Comparison of ENCODE assay signal across 8 cellular contexts in genomic region chr9:83620841-83621636, GRCh38. TPM values are rescaled to one million over a fixed set of nuclear protein-coding genes. Genes with fewer than 3 reads are reported as not detected.
DNase-seq lines count a peak whose midpoint lies in the region; ATAC-seq, FAIRE-seq and TF ChIP-seq lines count a peak whose summit lies in the region.

No MANE protein-coding gene starts in this region.

- peak; percentile 79 for TF ChIP-seq CTCF in AG09309 (IDR thresholded peaks at IDR 0.05; ENCODE audit: control insufficient read depth, insufficient read depth, low read depth, low read length, missing control alignments)
- peak; percentile 62 for TF ChIP-seq CTCF in WI38 (IDR thresholded peaks at IDR 0.05; ENCODE audit: low read depth, low read length)
- TF ChIP-seq CTCF in thyroid gland (IDR thresholded peaks at IDR 0.05), result peak in 4 of 6 experiments; percentile 39 to 72 (median 61)

- H3K9me3 ChIP-seq in mesenchymal stem cell (ENCODE audit: control insufficient read depth, low read length), result no peaks in the 10 kb centered on the region
- no peaks in the 10 kb centered on the region for H3K9me3 ChIP-seq in thyroid gland

- H2BK12ac ChIP-seq in mesenchymal stem cell (ENCODE audit: low read length in 2 of 2), result no peak overlapping the region

- no peak overlapping the region for H3K14ac ChIP-seq in mesenchymal stem cell (ENCODE audit: low read length in 2 of 2)

- no peak overlapping the region for H3K23ac ChIP-seq in mesenchymal stem cell (ENCODE audit: low read length in 2 of 2)

- FAIRE-seq in GM18507 (lab: Jason Lieb, UNC), result peak; percentile 67

- peaks cover 0 to 5% of the 10 kb centered on the region in 2 experiments for H3K27me3 ChIP-seq in mesenchymal stem cell (ENCODE audit: control insufficient read depth in 1 of 2, insufficient read depth in 1 of 2, low read length in 2 of 2)
- H3K27me3 ChIP-seq in thyroid gland, result no peaks in the 10 kb centered on the region

- 26% methylated on average over 4 of the region's 7 CpGs for WGBS in mesenchymal stem cell
- 13 to 17% methylated on average over 7 of the region's 7 CpGs for WGBS in thyroid gland, 2 donors

- H2BK5ac ChIP-seq in mesenchymal stem cell (ENCODE audit: low read depth, low read length, poor library complexity, severe bottlenecking), result no peak overlapping the region

- H3K36me3 ChIP-seq in mesenchymal stem cell (ENCODE audit: control insufficient read depth in 1 of 2, insufficient read depth in 2 of 2, low read depth in 1 of 2, low read length in 2 of 2), result no peaks in the 10 kb centered on the region
- H3K36me3 ChIP-seq in thyroid gland, result no peaks in the 10 kb centered on the region

- H3K4me3 ChIP-seq in AG09309 (ENCODE audit: control insufficient read depth, low read depth, low read length) (no peak overlapping the region), WI38 (ENCODE audit: low read depth, low read length) (no peak overlapping the region), mesenchymal stem cell (ENCODE audit: insufficient read depth in 1 of 2, low read depth in 1 of 2, low read length in 2 of 2) (no peak overlapping the region), thyroid gland (replicated peaks in 1 of 3) (no peak overlapping the region)

- H3K18ac ChIP-seq in mesenchymal stem cell (ENCODE audit: low read depth in 1 of 2, low read length in 2 of 2), result no peak overlapping the region

- intact Hi-C loops in thyroid gland (cut with DNase I), result loop anchor here (5.0 to 10.0 kb wide), 2 partner anchors 84 to 291 kb away; partner anchors contain the start of gene UBQLN1

- ATAC-seq in HG02678 (IDR thresholded peaks at IDR 0.05; ENCODE audit: unreplicated experiment), result no peak

- H4K91ac ChIP-seq in mesenchymal stem cell (ENCODE audit: low read length), result no peak overlapping the region

- DNase-seq in AG09309 (ENCODE audit: low read depth) (peak; percentile 16), GM18507 (ENCODE audit: extremely low spot score, insufficient read length, low read depth) (peak; percentile 8), NCI-H1694 treated with DMSO at 0.1 percent for 48 hours (lab: John Stamatoyannopoulos, UW) (peak; percentile 52), mesenchymal stem cell (peak; percentile 62), thyroid gland (peak; percentile 37 to 47)
- peak; percentile 21 for DNase-seq in effector CD4-positive, alpha-beta T cell

- no peak overlapping the region for H4K8ac ChIP-seq in mesenchymal stem cell (ENCODE audit: low read length)

- H3K4me2 ChIP-seq in mesenchymal stem cell (ENCODE audit: low read length, poor library complexity, severe bottlenecking), result peak overlapping the region; percentile 18

- H3K79me1 ChIP-seq in mesenchymal stem cell (replicated peaks; ENCODE audit: low read length, poor library complexity, severe bottlenecking), result peaks cover 1% of the 10 kb centered on the region

- H2BK15ac ChIP-seq in mesenchymal stem cell (ENCODE audit: low read depth, poor library complexity, severe bottlenecking), result no peak overlapping the region

- H3K9ac ChIP-seq in mesenchymal stem cell (ENCODE audit: low read length), result no peak overlapping the region

- H3K4me1 ChIP-seq in mesenchymal stem cell (ENCODE audit: control insufficient read depth, insufficient read depth, low read depth, low read length) (peaks cover 2% of the 10 kb centered on the region), thyroid gland (peaks cover 7% of the 10 kb centered on the region in 2 donors)

- H3K4ac ChIP-seq in mesenchymal stem cell (ENCODE audit: low read depth in 1 of 2, low read length in 2 of 2), result no peak overlapping the region

- H2AFZ ChIP-seq in mesenchymal stem cell (ENCODE audit: low read depth, low read length), result no peak overlapping the region

- TF ChIP-seq POLR2A in thyroid gland (IDR thresholded peaks at IDR 0.05), result no peak

- H2BK120ac ChIP-seq in mesenchymal stem cell (ENCODE audit: low read depth, low read length), result no peak overlapping the region

- H3K27ac ChIP-seq in mesenchymal stem cell (ENCODE audit: low read length, poor library complexity, severe bottlenecking) (no peak overlapping the region), thyroid gland (no peak overlapping the region)

- no peak overlapping the region for H2AK5ac ChIP-seq in mesenchymal stem cell (ENCODE audit: low read length, severe bottlenecking)

RNA-seq across cellular contexts. Expression of gene IDNK, which starts 1.9 kb away (rescaled TPM):
- 2.4 TPM for polyA plus RNA-seq in mesenchymal stem cell (2013, experiment 1 of 2)
- 2.6 TPM for polyA plus RNA-seq in mesenchymal stem cell (2013, experiment 2 of 2)
- 10 to 100 TPM in 2 of 4 donors, 1 to 10 TPM in 2; 7.4 to 17.2 (median 9.4) TPM for total RNA-seq in thyroid gland

Comparison
In these comparisons a context has a peak if more than half of its experiments do, and no peak if none do; other contexts are left out.
1. DNase-seq: peak in every context shown above with its lines; median percentile 62 in mesenchymal stem cell; 52 in NCI-H1694 treated with DMSO at 0.1 percent for 48 hours; 42 in thyroid gland; 21 in effector CD4-positive, alpha-beta T cell; 16 in AG09309; 8 in GM18507.